In genomic region chr9:34176089-34176488, GRCh38 we compare ENCODE assay signal across 15 cellular contexts. TPM values are rescaled to one million over a fixed set of nuclear protein-coding genes. Genes with fewer than 3 reads are reported as not detected.
DNase-seq lines count a peak whose midpoint lies in the region; ATAC-seq and TF ChIP-seq lines count a peak whose summit lies in the region.
"Had no signal": no experiment of that assay in that cellular context is flagged by ENCODE, and none has a peak within 500 bp of the region (broad histone marks: within the 10 kb centered on the region; RNA-seq: fewer than 3 reads in every experiment).

No MANE protein-coding gene starts in this region.

- H3K27me3 ChIP-seq in mammary epithelial cell (ENCODE audit: insufficient read depth, low read length): no peaks in the 10 kb centered on the region
- H3K27me3 ChIP-seq in hepatocyte: no peaks in the 10 kb centered on the region
- H3K27me3 ChIP-seq: MG63 had no signal

- no peaks in the 10 kb centered on the region for H4K20me1 ChIP-seq in mammary epithelial cell (ENCODE audit: insufficient read depth, low read length)
- H4K20me1 ChIP-seq in hepatocyte (ENCODE audit: insufficient read depth, poor library complexity, severe bottlenecking): peaks cover 8% of the 10 kb centered on the region

- H2AFZ ChIP-seq in mammary epithelial cell (ENCODE audit: low read depth, low read length) (no peak overlapping the region), hepatocyte (no peak overlapping the region)

- intact Hi-C loops in mammary epithelial cell (cut with micrococcal nuclease): loop anchor here (1.0 kb wide), 1 partner anchor 18 kb away; no protein-coding TSS in a partner anchor

- H3K4me3 ChIP-seq in mammary epithelial cell (replicated peaks in 1 of 3; ENCODE audit: insufficient read depth in 1 of 3, low read depth in 2 of 3, low read length in 3 of 3): no peak overlapping the region
- no peak overlapping the region for H3K4me3 ChIP-seq in hepatocyte
- H3K4me3 ChIP-seq: K562, MG63 had no signal

- in situ Hi-C loops in mammary epithelial cell (cut with MboI; ENCODE audit: low sequenced_read_pairs in 2 of 2): no loop called here

- no peaks in the 10 kb centered on the region for H3K9me2 ChIP-seq in hepatocyte (replicated peaks; ENCODE audit: insufficient read depth)

- peaks cover 17% of the 10 kb centered on the region for H3K4me1 ChIP-seq in mammary epithelial cell (ENCODE audit: insufficient read depth, low read length)
- H3K4me1 ChIP-seq in hepatocyte (ENCODE audit: insufficient read depth): peaks cover 11% of the 10 kb centered on the region

- H3K36me3 ChIP-seq in mammary epithelial cell (ENCODE audit: insufficient read depth, low read length): no peaks in the 10 kb centered on the region
- H3K36me3 ChIP-seq in hepatocyte (replicated peaks; ENCODE audit: insufficient read depth, low read depth): no peaks in the 10 kb centered on the region
- H3K36me3 ChIP-seq: MG63 had no signal

- H3K79me2 ChIP-seq in mammary epithelial cell (ENCODE audit: insufficient read depth, low read length): peaks cover 29% of the 10 kb centered on the region
- peaks cover 30% of the 10 kb centered on the region for H3K79me2 ChIP-seq in hepatocyte

- no peak overlapping the region for H3K4me2 ChIP-seq in mammary epithelial cell (ENCODE audit: insufficient read depth, low read depth, low read length)
- H3K4me2 ChIP-seq in hepatocyte: no peak overlapping the region

- no peak for ATAC-seq in HG03378 (IDR thresholded peaks at IDR 0.05; ENCODE audit: unreplicated experiment)
- ATAC-seq: CD8-positive, alpha-beta T cell; K562 had no signal

- BruUV-seq in mammary epithelial cell (replicated peaks; lab: Mats Ljungman, UMichigan): no TSS peak

- H3K27ac ChIP-seq in mammary epithelial cell (ENCODE audit: insufficient read depth, low read depth, low read length) (peak overlapping the region; percentile 41), hepatocyte (peak overlapping the region; percentile 63)

- WGBS in mammary epithelial cell (ENCODE audit: low coverage, missing lambda C conversion rate): 6% methylated on average over 3 of the region's 3 CpGs
- 56% methylated on average over 3 of the region's 3 CpGs for WGBS in hepatocyte (ENCODE audit: low lambda C conversion rate, missing lambda C conversion rate)

- H3K9ac ChIP-seq in mammary epithelial cell (ENCODE audit: insufficient read depth, low read length): no peak overlapping the region

- no peaks in the 10 kb centered on the region for H3K9me3 ChIP-seq in mammary epithelial cell (replicated peaks; ENCODE audit: insufficient read depth, low read length)
- H3K9me3 ChIP-seq in hepatocyte (ENCODE audit: low read depth): no peaks in the 10 kb centered on the region
- H3K9me3 ChIP-seq: MG63 had no signal

- DNase-seq in LoVo (ENCODE audit: low spot score) (peak; percentile 16), mammary epithelial cell (peak; percentile 93), hepatocyte (ENCODE audit: low spot score) (no peak), renal cortical epithelial cell (ENCODE audit: low read depth) (peak; percentile 33), NCI-H69 (lab: John Stamatoyannopoulos, UW) (no peak), CD1c-positive myeloid dendritic cell (ENCODE audit: extremely low spot score) (no peak)
- DNase-seq: CD8-positive, alpha-beta T cell; GF-D8; MG63; NCI-H1105; NCI-H1694 treated with DMSO at 0.1 percent for 48 hours; NCI-H446; SIG-M5 had no signal

- dilution Hi-C loops in mammary epithelial cell (cut with HindIII; ENCODE audit: low sequenced_read_pairs): no loop called here

- TF ChIP-seq CTCF in mammary epithelial cell (conservative IDR thresholded peaks at IDR 0.05 in 1 of 2, IDR thresholded peaks at IDR 0.05 in 1 of 2; ENCODE audit: extremely low read depth in 1 of 2, insufficient read depth in 1 of 2, low read depth in 1 of 2, low read length in 2 of 2): no peak
- TF ChIP-seq CTCF in hepatocyte (IDR thresholded peaks at IDR 0.05; ENCODE audit: poor library complexity): no peak

- CTCF ChIA-PET in mammary epithelial cell (lab: Charles Lee; ENCODE audit: low non-redundant PET): no interaction called here

RNA-seq across cellular contexts. Expression of gene UBAP1, which starts 2.8 kb away (rescaled TPM):
- total RNA-seq in mammary epithelial cell (10 to 100 TPM; 68.4 to 71.8 TPM), hepatocyte (38.0 and 49.6 TPM in 2 replicates), renal cortical epithelial cell (48.6 and 83.0 TPM in 2 replicates)
- polyA plus RNA-seq in mammary epithelial cell (56.3 TPM), hepatocyte (43.2 and 49.7 TPM in 2 replicates)
- 41.6 TPM for polyA minus RNA-seq in mammary epithelial cell

RNA-seq across cellular contexts. Expression of gene DCAF12, which starts 49.6 kb away (rescaled TPM):
- 10 to 100 TPM; 30.6 to 31.7 TPM for total RNA-seq in mammary epithelial cell
- polyA plus RNA-seq in mammary epithelial cell: 38.5 TPM
- 91.8 TPM for polyA minus RNA-seq in mammary epithelial cell
- total RNA-seq in hepatocyte: 34.8 and 43.3 TPM in 2 replicates
- polyA plus RNA-seq in hepatocyte: 23.9 and 28.6 TPM in 2 replicates
- 30.9 and 45.2 TPM in 2 replicates for total RNA-seq in renal cortical epithelial cell

Comparison
In these comparisons a context has a peak if more than half of its experiments do, and no peak if none do; other contexts are left out.
1. DNase-seq: peak in LoVo (single experiment), mammary epithelial cell (single experiment) and renal cortical epithelial cell (single experiment); none in hepatocyte (single experiment), NCI-H69 (single experiment) and CD1c-positive myeloid dendritic cell (single experiment).